In genomic region chr18:75070235-75070624, GRCh38 we compare ENCODE assay signal across 8 cellular contexts.
DNase-seq lines count a peak whose midpoint lies in the region; ATAC-seq and TF ChIP-seq lines count a peak whose summit lies in the region.

No MANE protein-coding gene starts in this region.

- peaks cover 37% of the 10 kb centered on the region for H3K4me1 Mint-ChIP-seq in nephron

- H3K27me3 ChIP-seq in BLaER1 treated with 17β-estradiol and CSF1 and Interleukin-3, amounts not matched to agents 10 nM and 100 nM = no peaks in the 10 kb centered on the region
- H3K27me3 ChIP-seq in Karpas-422 (ENCODE audit: low read length) (no peaks in the 10 kb centered on the region), colonic mucosa (no peaks in the 10 kb centered on the region)

- peaks cover 0 to 13% (median under 1%) of the 10 kb centered on the region in 11 experiments; a peak in 5 of 22 replicates for H3K9me3 ChIP-seq in BLaER1 treated with 17β-estradiol and CSF1 and Interleukin-3, amounts not matched to agents 10 nM and 100 nM (replicated peaks in 1 of 11)
- H3K9me3 ChIP-seq in Karpas-422 (ENCODE audit: low read length) = no peaks in the 10 kb centered on the region
- H3K9me3 ChIP-seq in colonic mucosa = no peaks in the 10 kb centered on the region

- no peak for TF ChIP-seq CTCF in colonic mucosa (IDR thresholded peaks at IDR 0.05)
- no peak for TF ChIP-seq CTCF in nephron (IDR thresholded peaks at IDR 0.05; ENCODE audit: unreplicated experiment in 3 of 3)

- intact Hi-C loops in colonic mucosa (cut with DNase I) = no loop called here

- peak overlapping the region; percentile 45 to 73 (median 66); a peak in 19 of 22 replicates for H3K9ac ChIP-seq in BLaER1 treated with 17β-estradiol and CSF1 and Interleukin-3, amounts not matched to agents 10 nM and 100 nM
- H3K9ac ChIP-seq in Karpas-422 (ENCODE audit: low read length) (0 out of 2 replicates have a peak overlapping the region, but pooled peaks have one; percentile 47), colonic mucosa (ENCODE audit: low read depth in 2 of 2, low read length in 2 of 2) (no peak overlapping the region)

- ATAC-seq in GM18907 (IDR thresholded peaks at IDR 0.05; ENCODE audit: unreplicated experiment) (no peak), HG02678 (IDR thresholded peaks at IDR 0.05; ENCODE audit: unreplicated experiment) (no peak)

- H3K27ac ChIP-seq in BLaER1 treated with 17β-estradiol and CSF1 and Interleukin-3, amounts not matched to agents 10 nM and 100 nM = peak overlapping the region; percentile 67 to 86 (median 79)
- H3K27ac ChIP-seq in Karpas-422 (ENCODE audit: low read length) = no peak overlapping the region
- H3K27ac ChIP-seq in colonic mucosa = peak overlapping the region; percentile 37

- peak overlapping the region; percentile 67 to 95 (median 85) for H3K4me2 ChIP-seq in BLaER1 treated with 17β-estradiol and CSF1 and Interleukin-3, amounts not matched to agents 10 nM and 100 nM
- H3K4me2 ChIP-seq in Karpas-422 (ENCODE audit: low read depth, low read length, poor library complexity, severe bottlenecking) = no peak overlapping the region

- H3K4me3 Mint-ChIP-seq in nephron = no peak overlapping the region

- no peak overlapping the region for H2AFZ ChIP-seq in Karpas-422 (ENCODE audit: low read length)

- peak overlapping the region; percentile 66 to 79 (median 69) for H3K27ac Mint-ChIP-seq in nephron

- H3K36me3 ChIP-seq in BLaER1 treated with 17β-estradiol and CSF1 and Interleukin-3, amounts not matched to agents 10 nM and 100 nM = peaks cover 0 to 8% (median 7%) of the 10 kb centered on the region in 11 experiments; a peak in 8 of 22 replicates
- H3K36me3 ChIP-seq in Karpas-422 (ENCODE audit: insufficient read depth, low read length) (no peaks in the 10 kb centered on the region), colonic mucosa (no peaks in the 10 kb centered on the region)

- no peaks in the 10 kb centered on the region for H3K9me2 ChIP-seq in Karpas-422 (replicated peaks; ENCODE audit: insufficient read depth, low read length)

- no peaks in the 10 kb centered on the region for H3K9me3 Mint-ChIP-seq in nephron

- H4K20me1 ChIP-seq in BLaER1 treated with 17β-estradiol and CSF1 and Interleukin-3, amounts not matched to agents 10 nM and 100 nM = no peaks in the 10 kb centered on the region
- no peaks in the 10 kb centered on the region for H4K20me1 ChIP-seq in Karpas-422 (ENCODE audit: insufficient read depth, low read depth, low read length)

- H3K36me3 Mint-ChIP-seq in nephron (ENCODE audit: low read depth) = peaks cover 5% of the 10 kb centered on the region

- H3K27me3 Mint-ChIP-seq in nephron (ENCODE audit: low read depth) = no peaks in the 10 kb centered on the region

- no peak for DNase-seq in Karpas-422
- DNase-seq in colonic mucosa = no peak
- DNase-seq in mucosa of gallbladder (ENCODE audit: low spot score) = no peak
- no peak for DNase-seq in AG08396 (ENCODE audit: low spot score)

- H3K79me2 ChIP-seq in Karpas-422 (ENCODE audit: low read length) = no peaks in the 10 kb centered on the region

- H3K4me1 ChIP-seq in BLaER1 treated with 17β-estradiol and CSF1 and Interleukin-3, amounts not matched to agents 10 nM and 100 nM = peaks cover 23 to 48% (median 34%) of the 10 kb centered on the region in 10 experiments
- H3K4me1 ChIP-seq in Karpas-422 (ENCODE audit: low read length) (peaks cover 12% of the 10 kb centered on the region), colonic mucosa (no peaks in the 10 kb centered on the region)

- peak overlapping the region in 8 of 10 experiments; percentile 18 to 59 (median 42); a peak in 13 of 20 replicates for H3K4me3 ChIP-seq in BLaER1 treated with 17β-estradiol and CSF1 and Interleukin-3, amounts not matched to agents 10 nM and 100 nM
- peak overlapping the region; percentile 38; the same call in 1 of the 2 replicates for H3K4me3 ChIP-seq in Karpas-422 (ENCODE audit: low read length)
- H3K4me3 ChIP-seq in colonic mucosa = no peak overlapping the region

Comparison
In these comparisons a context has a peak if more than half of its experiments do, and no peak if none do; other contexts are left out.
1. H3K9ac ChIP-seq: peak in BLaER1 treated with 17β-estradiol and CSF1 and Interleukin-3, amounts not matched to agents 10 nM and 100 nM (11 of 11) and Karpas-422 (single experiment); none in colonic mucosa (0 of 2).